In genomic region chr16:10927497-10928112, GRCh38 we compare ENCODE assay signal across 1 cellular context.
TF ChIP-seq lines count a peak whose summit lies in the region.

No MANE protein-coding gene starts in this region.

TF ChIP-seq in HepG2, 621 proteins besides CTCF, POLR2A, EP300 and RAD21:
- TF ChIP-seq EZH2 (conservative IDR thresholded peaks at IDR 0.05; ENCODE audit: low read depth, low read length) (no peak), MAFK (conservative IDR thresholded peaks at IDR 0.05 in 1 of 2, IDR thresholded peaks at IDR 0.05 in 1 of 2; ENCODE audit: low read length in 2 of 2) (peak; percentile 14 to 21; a peak in 2 of 4 replicates), KDM1A (CRISPR knock-in tag; IDR thresholded peaks at IDR 0.05) (no peak), GTF3A (CRISPR knock-in tag; conservative IDR thresholded peaks at IDR 0.05) (no peak), NFE2L2 (IDR thresholded peaks at IDR 0.05; ENCODE audit: low read length) (peak; percentile 59), MAFF (IDR thresholded peaks at IDR 0.05; ENCODE audit: low read depth, low read length) (0 out of 2 replicates have a peak, but pooled peaks have one; percentile 15)
